ENCODE assay signal across 2 cellular contexts in genomic region chr5:134489227-134489944, GRCh38.
TF ChIP-seq lines count a peak whose summit lies in the region.

No MANE protein-coding gene starts in this region.

TF ChIP-seq in K562, 482 proteins besides CTCF, POLR2A, EP300 and RAD21:
- TF ChIP-seq PKNOX1 (IDR thresholded peaks at IDR 0.05): peak; percentile 45; the same call in 1 of the 2 replicates
- TF ChIP-seq RBM25 (IDR thresholded peaks at IDR 0.05; ENCODE audit: low read depth, low read length, severe bottlenecking): no peak

TF ChIP-seq in HepG2, 621 proteins besides CTCF, POLR2A, EP300 and RAD21 (continues in another document):
- TF ChIP-seq ZNF383 (CRISPR knock-in tag; IDR thresholded peaks at IDR 0.05; ENCODE audit: borderline replicate concordance): no peak
- no peak for TF ChIP-seq U2AF1 (optimal IDR thresholded peaks at IDR 0.05; ENCODE audit: low read depth, low read length)
- no peak for TF ChIP-seq BCLAF1 (IDR thresholded peaks at IDR 0.05)
- TF ChIP-seq ZBTB40 (IDR thresholded peaks at IDR 0.05): no peak
- no peak for TF ChIP-seq ZBTB40 (CRISPR knock-in tag; IDR thresholded peaks at IDR 0.05)
- no peak for TF ChIP-seq GMEB1 (CRISPR knock-in tag; IDR thresholded peaks at IDR 0.05; ENCODE audit: borderline replicate concordance)
- no peak for TF ChIP-seq PAF1 (CRISPR knock-in tag; IDR thresholded peaks at IDR 0.05)
- TF ChIP-seq, protein P1, sequence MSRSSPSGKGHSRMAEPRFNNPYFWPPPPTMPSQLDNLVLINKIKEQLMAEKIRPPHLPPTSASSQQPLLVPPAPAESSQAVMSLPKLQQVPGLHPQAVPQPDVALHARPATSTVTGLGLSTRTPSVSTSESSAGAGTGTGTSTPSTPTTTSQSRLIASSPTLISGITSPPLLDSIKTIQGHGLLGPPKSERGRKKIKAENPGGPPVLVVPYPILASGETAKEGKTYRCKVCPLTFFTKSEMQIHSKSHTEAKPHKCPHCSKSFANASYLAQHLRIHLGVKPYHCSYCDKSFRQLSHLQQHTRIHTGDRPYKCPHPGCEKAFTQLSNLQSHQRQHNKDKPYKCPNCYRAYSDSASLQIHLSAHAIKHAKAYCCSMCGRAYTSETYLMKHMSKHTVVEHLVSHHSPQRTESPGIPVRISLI (CRISPR knock-in tag; IDR thresholded peaks at IDR 0.05; ENCODE audit: borderline replicate concordance): peak; percentile 73; the same call in 1 of the 2 replicates
- TF ChIP-seq ZNF124 (CRISPR knock-in tag; IDR thresholded peaks at IDR 0.05): no peak
- TF ChIP-seq SSRP1 (CRISPR knock-in tag; IDR thresholded peaks at IDR 0.05): no peak
- TF ChIP-seq ZNF407 (CRISPR knock-in tag; IDR thresholded peaks at IDR 0.05; ENCODE audit: not compliant biosample characterization): no peak
- no peak for TF ChIP-seq ZNF234 (CRISPR knock-in tag; conservative IDR thresholded peaks at IDR 0.05)
- TF ChIP-seq ZKSCAN1 (IDR thresholded peaks at IDR 0.05; ENCODE audit: low read length): no peak
- 0 out of 2 replicates have a peak, but pooled peaks have one; percentile 11 for TF ChIP-seq HNF4G (IDR thresholded peaks at IDR 0.05; ENCODE audit: borderline replicate concordance, low read depth, low read length)
- TF ChIP-seq HNF4G (CRISPR knock-in tag; IDR thresholded peaks at IDR 0.05; ENCODE audit: borderline replicate concordance, low read depth): no peak
- TF ChIP-seq ARNTL (CRISPR knock-in tag; IDR thresholded peaks at IDR 0.05): no peak
- TF ChIP-seq ARNT2 (CRISPR knock-in tag; IDR thresholded peaks at IDR 0.05; ENCODE audit: low read depth): no peak
- TF ChIP-seq ZNF121 (CRISPR knock-in tag; IDR thresholded peaks at IDR 0.05): 0 out of 2 replicates have a peak, but pooled peaks have one; percentile 26
- TF ChIP-seq, protein P2, sequence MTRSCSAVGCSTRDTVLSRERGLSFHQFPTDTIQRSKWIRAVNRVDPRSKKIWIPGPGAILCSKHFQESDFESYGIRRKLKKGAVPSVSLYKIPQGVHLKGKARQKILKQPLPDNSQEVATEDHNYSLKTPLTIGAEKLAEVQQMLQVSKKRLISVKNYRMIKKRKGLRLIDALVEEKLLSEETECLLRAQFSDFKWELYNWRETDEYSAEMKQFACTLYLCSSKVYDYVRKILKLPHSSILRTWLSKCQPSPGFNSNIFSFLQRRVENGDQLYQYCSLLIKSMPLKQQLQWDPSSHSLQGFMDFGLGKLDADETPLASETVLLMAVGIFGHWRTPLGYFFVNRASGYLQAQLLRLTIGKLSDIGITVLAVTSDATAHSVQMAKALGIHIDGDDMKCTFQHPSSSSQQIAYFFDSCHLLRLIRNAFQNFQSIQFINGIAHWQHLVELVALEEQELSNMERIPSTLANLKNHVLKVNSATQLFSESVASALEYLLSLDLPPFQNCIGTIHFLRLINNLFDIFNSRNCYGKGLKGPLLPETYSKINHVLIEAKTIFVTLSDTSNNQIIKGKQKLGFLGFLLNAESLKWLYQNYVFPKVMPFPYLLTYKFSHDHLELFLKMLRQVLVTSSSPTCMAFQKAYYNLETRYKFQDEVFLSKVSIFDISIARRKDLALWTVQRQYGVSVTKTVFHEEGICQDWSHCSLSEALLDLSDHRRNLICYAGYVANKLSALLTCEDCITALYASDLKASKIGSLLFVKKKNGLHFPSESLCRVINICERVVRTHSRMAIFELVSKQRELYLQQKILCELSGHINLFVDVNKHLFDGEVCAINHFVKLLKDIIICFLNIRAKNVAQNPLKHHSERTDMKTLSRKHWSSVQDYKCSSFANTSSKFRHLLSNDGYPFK (CRISPR knock-in tag; IDR thresholded peaks at IDR 0.05; ENCODE audit: borderline replicate concordance): no peak
- no peak for TF ChIP-seq KLF13 (CRISPR knock-in tag; IDR thresholded peaks at IDR 0.05)
- no peak for TF ChIP-seq MYC (CRISPR knock-in tag; IDR thresholded peaks at IDR 0.05; ENCODE audit: borderline replicate concordance)
- no peak for TF ChIP-seq ATRX (CRISPR knock-in tag; IDR thresholded peaks at IDR 0.05; ENCODE audit: borderline replicate concordance)
- no peak for TF ChIP-seq NRL (CRISPR knock-in tag; IDR thresholded peaks at IDR 0.05; ENCODE audit: borderline replicate concordance)
- TF ChIP-seq ATF7 (IDR thresholded peaks at IDR 0.05): no peak
- no peak for TF ChIP-seq ATF7 (CRISPR knock-in tag; IDR thresholded peaks at IDR 0.05)
